In genomic region chr2:207165121-207166038, GRCh38 we compare ENCODE assay signal across 1 cellular context.
TF ChIP-seq lines count a peak whose summit lies in the region.

TSS of gene KLF7 (minus strand) at chr2:207165948. CDS start at chr2:207165568, 380 bp downstream.

TF ChIP-seq in HepG2, 621 proteins besides CTCF, POLR2A, EP300 and RAD21 (continued from another document and continues in another):
- TF ChIP-seq, protein P1, sequence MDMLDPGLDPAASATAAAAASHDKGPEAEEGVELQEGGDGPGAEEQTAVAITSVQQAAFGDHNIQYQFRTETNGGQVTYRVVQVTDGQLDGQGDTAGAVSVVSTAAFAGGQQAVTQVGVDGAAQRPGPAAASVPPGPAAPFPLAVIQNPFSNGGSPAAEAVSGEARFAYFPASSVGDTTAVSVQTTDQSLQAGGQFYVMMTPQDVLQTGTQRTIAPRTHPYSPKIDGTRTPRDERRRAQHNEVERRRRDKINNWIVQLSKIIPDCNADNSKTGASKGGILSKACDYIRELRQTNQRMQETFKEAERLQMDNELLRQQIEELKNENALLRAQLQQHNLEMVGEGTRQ (IDR thresholded peaks at IDR 0.05; ENCODE audit: low read depth, low read length), result no peak
- TF ChIP-seq, protein P1 (CRISPR knock-in tag; IDR thresholded peaks at IDR 0.05; ENCODE audit: borderline replicate concordance), result no peak
- 0 out of 2 replicates have a peak, but pooled peaks have one; percentile 11 for TF ChIP-seq POGK (CRISPR knock-in tag; conservative IDR thresholded peaks at IDR 0.05)
- TF ChIP-seq, protein P2, sequence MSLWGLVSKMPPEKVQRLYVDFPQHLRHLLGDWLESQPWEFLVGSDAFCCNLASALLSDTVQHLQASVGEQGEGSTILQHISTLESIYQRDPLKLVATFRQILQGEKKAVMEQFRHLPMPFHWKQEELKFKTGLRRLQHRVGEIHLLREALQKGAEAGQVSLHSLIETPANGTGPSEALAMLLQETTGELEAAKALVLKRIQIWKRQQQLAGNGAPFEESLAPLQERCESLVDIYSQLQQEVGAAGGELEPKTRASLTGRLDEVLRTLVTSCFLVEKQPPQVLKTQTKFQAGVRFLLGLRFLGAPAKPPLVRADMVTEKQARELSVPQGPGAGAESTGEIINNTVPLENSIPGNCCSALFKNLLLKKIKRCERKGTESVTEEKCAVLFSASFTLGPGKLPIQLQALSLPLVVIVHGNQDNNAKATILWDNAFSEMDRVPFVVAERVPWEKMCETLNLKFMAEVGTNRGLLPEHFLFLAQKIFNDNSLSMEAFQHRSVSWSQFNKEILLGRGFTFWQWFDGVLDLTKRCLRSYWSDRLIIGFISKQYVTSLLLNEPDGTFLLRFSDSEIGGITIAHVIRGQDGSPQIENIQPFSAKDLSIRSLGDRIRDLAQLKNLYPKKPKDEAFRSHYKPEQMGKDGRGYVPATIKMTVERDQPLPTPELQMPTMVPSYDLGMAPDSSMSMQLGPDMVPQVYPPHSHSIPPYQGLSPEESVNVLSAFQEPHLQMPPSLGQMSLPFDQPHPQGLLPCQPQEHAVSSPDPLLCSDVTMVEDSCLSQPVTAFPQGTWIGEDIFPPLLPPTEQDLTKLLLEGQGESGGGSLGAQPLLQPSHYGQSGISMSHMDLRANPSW (CRISPR knock-in tag; IDR thresholded peaks at IDR 0.05; ENCODE audit: borderline replicate concordance), result no peak
- TF ChIP-seq ZFP91 (CRISPR knock-in tag; IDR thresholded peaks at IDR 0.05; ENCODE audit: borderline replicate concordance), result no peak
- TF ChIP-seq PCBP1 (IDR thresholded peaks at IDR 0.05; ENCODE audit: borderline replicate concordance, low read depth, low read length), result 0 out of 2 replicates have a peak, but pooled peaks have one; percentile 15
- TF ChIP-seq AHR (CRISPR knock-in tag; IDR thresholded peaks at IDR 0.05), result no peak
- 0 out of 2 replicates have a peak, but pooled peaks have one; percentile 44 for TF ChIP-seq ZNF724P (CRISPR knock-in tag; IDR thresholded peaks at IDR 0.05; ENCODE audit: borderline replicate concordance)
- no peak for TF ChIP-seq SOX5 (CRISPR knock-in tag; IDR thresholded peaks at IDR 0.05; ENCODE audit: borderline replicate concordance)
- no peak for TF ChIP-seq ZNF776 (CRISPR knock-in tag; IDR thresholded peaks at IDR 0.05)
- TF ChIP-seq EZH2 (conservative IDR thresholded peaks at IDR 0.05; ENCODE audit: low read depth, low read length), result no peak
- TF ChIP-seq ISL2 (CRISPR knock-in tag; IDR thresholded peaks at IDR 0.05), result no peak
- TF ChIP-seq KAT2B (IDR thresholded peaks at IDR 0.05; ENCODE audit: borderline replicate concordance, low read depth, low read length), result no peak
- TF ChIP-seq ZNF136 (CRISPR knock-in tag; IDR thresholded peaks at IDR 0.05; ENCODE audit: low read depth), result no peak
- TF ChIP-seq, protein P3, sequence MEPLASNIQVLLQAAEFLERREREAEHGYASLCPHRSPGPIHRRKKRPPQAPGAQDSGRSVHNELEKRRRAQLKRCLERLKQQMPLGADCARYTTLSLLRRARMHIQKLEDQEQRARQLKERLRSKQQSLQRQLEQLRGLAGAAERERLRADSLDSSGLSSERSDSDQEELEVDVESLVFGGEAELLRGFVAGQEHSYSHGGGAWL (CRISPR knock-in tag; IDR thresholded peaks at IDR 0.05), result no peak
- TF ChIP-seq, protein P4, sequence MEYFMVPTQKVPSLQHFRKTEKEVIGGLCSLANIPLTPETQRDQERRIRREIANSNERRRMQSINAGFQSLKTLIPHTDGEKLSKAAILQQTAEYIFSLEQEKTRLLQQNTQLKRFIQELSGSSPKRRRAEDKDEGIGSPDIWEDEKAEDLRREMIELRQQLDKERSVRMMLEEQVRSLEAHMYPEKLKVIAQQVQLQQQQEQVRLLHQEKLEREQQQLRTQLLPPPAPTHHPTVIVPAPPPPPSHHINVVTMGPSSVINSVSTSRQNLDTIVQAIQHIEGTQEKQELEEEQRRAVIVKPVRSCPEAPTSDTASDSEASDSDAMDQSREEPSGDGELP (IDR thresholded peaks at IDR 0.05; ENCODE audit: borderline replicate concordance, low read depth), result no peak
- TF ChIP-seq SCMH1 (CRISPR knock-in tag; IDR thresholded peaks at IDR 0.05; ENCODE audit: borderline replicate concordance), result 0 out of 2 replicates have a peak, but pooled peaks have one; percentile 59
- no peak for TF ChIP-seq ZSCAN31 (CRISPR knock-in tag; IDR thresholded peaks at IDR 0.05; ENCODE audit: low read depth)
- TF ChIP-seq AKAP8 (CRISPR knock-in tag; IDR thresholded peaks at IDR 0.05), result no peak
- no peak for TF ChIP-seq BHLHE40 (IDR thresholded peaks at IDR 0.05; ENCODE audit: low read length)
- TF ChIP-seq KLF15 (CRISPR knock-in tag; IDR thresholded peaks at IDR 0.05; ENCODE audit: borderline replicate concordance), result no peak
- no peak for TF ChIP-seq IRF9 (CRISPR knock-in tag; IDR thresholded peaks at IDR 0.05; ENCODE audit: borderline replicate concordance)
- TF ChIP-seq ZNF782 (CRISPR knock-in tag; IDR thresholded peaks at IDR 0.05; ENCODE audit: borderline replicate concordance), result no peak
- 0 out of 4 replicates have a peak, but pooled peaks of 1 of the 2 experiments have one; percentile 16 for TF ChIP-seq REST (IDR thresholded peaks at IDR 0.05; ENCODE audit: borderline replicate concordance in 1 of 2, low read depth in 1 of 2, low read length in 2 of 2)
- TF ChIP-seq, protein P5, sequence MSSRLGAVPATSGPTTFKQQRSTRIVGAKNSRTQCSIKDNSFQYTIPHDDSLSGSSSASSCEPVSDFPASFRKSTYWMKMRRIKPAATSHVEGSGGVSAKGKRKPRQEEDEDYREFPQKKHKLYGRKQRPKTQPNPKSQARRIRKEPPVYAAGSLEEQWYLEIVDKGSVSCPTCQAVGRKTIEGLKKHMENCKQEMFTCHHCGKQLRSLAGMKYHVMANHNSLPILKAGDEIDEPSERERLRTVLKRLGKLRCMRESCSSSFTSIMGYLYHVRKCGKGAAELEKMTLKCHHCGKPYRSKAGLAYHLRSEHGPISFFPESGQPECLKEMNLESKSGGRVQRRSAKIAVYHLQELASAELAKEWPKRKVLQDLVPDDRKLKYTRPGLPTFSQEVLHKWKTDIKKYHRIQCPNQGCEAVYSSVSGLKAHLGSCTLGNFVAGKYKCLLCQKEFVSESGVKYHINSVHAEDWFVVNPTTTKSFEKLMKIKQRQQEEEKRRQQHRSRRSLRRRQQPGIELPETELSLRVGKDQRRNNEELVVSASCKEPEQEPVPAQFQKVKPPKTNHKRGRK (CRISPR knock-in tag; IDR thresholded peaks at IDR 0.05), result 0 out of 2 replicates have a peak, but pooled peaks have one; percentile 47
- peak; percentile 17 for TF ChIP-seq ASH2L (IDR thresholded peaks at IDR 0.05; ENCODE audit: insufficient read length, low read depth, low read length)
- TF ChIP-seq HMG20B (CRISPR knock-in tag; conservative IDR thresholded peaks at IDR 0.05), result no peak
- TF ChIP-seq ELF3 (CRISPR knock-in tag; IDR thresholded peaks at IDR 0.05), result no peak
- no peak for TF ChIP-seq ATF3 (CRISPR knock-in tag; IDR thresholded peaks at IDR 0.05)
- TF ChIP-seq ZSCAN21 (CRISPR knock-in tag; IDR thresholded peaks at IDR 0.05; ENCODE audit: borderline replicate concordance), result no peak
- TF ChIP-seq FOXA3 (CRISPR knock-in tag; IDR thresholded peaks at IDR 0.05), result no peak
- TF ChIP-seq GTF3A (CRISPR knock-in tag; conservative IDR thresholded peaks at IDR 0.05), result no peak
- no peak for TF ChIP-seq ZNF496 (CRISPR knock-in tag; IDR thresholded peaks at IDR 0.05; ENCODE audit: insufficient replicate concordance)
- TF ChIP-seq NPAS2 (CRISPR knock-in tag; IDR thresholded peaks at IDR 0.05; ENCODE audit: borderline replicate concordance), result no peak
- no peak for TF ChIP-seq NR2F2 (IDR thresholded peaks at IDR 0.05; ENCODE audit: borderline replicate concordance, low read depth)
- TF ChIP-seq MYPOP (CRISPR knock-in tag; IDR thresholded peaks at IDR 0.05), result no peak
- TF ChIP-seq ZNF296 (CRISPR knock-in tag; conservative IDR thresholded peaks at IDR 0.05), result no peak
- TF ChIP-seq PHF20 (CRISPR knock-in tag; IDR thresholded peaks at IDR 0.05), result no peak
